ENCODE assay signal across 19 cellular contexts in the genomic region with DNA sequence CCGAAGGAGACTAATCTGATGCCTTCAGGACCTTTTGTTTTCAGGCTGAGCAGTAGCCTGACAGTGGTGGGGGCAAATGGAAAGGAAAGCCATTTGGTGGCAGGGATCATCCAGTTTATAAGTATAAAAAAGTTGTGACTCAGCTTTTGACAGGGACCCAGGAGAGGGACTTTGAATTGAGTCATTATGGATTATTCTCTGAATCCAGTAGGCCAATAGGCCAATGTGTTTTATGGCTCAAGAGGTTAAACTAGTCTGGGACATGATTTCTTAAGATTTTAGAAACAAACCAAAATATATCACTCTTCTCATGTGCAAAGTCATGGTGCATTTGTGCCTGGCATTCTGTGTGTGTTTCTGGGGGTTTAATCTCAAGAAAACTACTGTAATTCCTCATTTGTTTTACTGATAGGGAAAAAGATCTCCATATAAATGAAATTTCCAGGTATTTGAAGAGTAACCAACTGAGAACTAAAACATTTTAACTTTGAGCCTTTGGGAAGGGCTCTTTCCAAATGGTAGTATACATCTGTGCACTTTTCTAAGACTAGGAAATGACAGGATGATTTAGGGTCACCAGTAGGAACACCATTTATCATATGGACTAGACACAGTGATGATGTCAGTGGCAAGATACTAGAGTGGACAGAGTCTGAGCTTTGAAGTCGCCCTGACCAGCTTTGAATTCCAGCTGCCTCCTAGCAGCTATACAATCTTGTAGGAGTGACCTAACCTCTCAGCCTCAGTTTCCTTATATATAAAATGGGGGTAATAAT.
"Had no signal": no experiment of that assay in that cellular context is flagged by ENCODE, and none has a peak within 500 bp of the region (broad histone marks: within the 10 kb centered on the region; RNA-seq: fewer than 3 reads in every experiment).

No MANE protein-coding gene starts in this region.

- H3K36me3 ChIP-seq: heart left ventricle, ovary, tibial nerve, uterus had no signal

- DNase-seq: activated CD4-positive, alpha-beta T cell treated with anti-CD3 and anti-CD28 coated beads, Interleukin-2, amount 50 U/mL, for 1 hour; activated CD4-positive, CD25-positive, alpha-beta regulatory T cell; activated CD8-positive, alpha-beta memory T cell treated with anti-CD3 and anti-CD28 coated beads for 24 hours; activated gamma-delta T cell treated with Interleukin-2 at 50 U/mL for 16 hours; amygdala; body of pancreas; caudate nucleus; foreskin melanocyte; heart left ventricle; immature natural killer cell; mesendoderm; ovary; stimulated activated CD4-positive, alpha-beta T cell treated with anti-CD3 and anti-CD28 coated beads, Interleukin-2, amount 100 ng/mL, for 48 hours; stimulated activated naive B cell treated with anti-CD40 and anti-IgM and Interleukin-4, amounts not matched to agents 10 μg/mL and 1 μg/mL and 100 μg/mL, for 72 hours; uterus had no signal

- H3K27me3 ChIP-seq: body of pancreas, heart left ventricle, ovary, tibial nerve, uterus had no signal

- ATAC-seq: body of pancreas; heart left ventricle; stimulated activated naive B cell treated with anti-CD40 and anti-IgM and Interleukin-4, amounts not matched to agents 10 μg/mL and 1 μg/mL and 100 μg/mL, for 72 hours had no signal

- H3K9me3 ChIP-seq: body of pancreas, heart left ventricle, ovary, tibial nerve, uterus had no signal

- H3K27ac ChIP-seq: body of pancreas, heart left ventricle, ovary, tibial nerve, uterus had no signal

- H3K4me3 ChIP-seq: body of pancreas, heart left ventricle, ovary, tibial nerve, uterus had no signal

- FAIRE-seq: colon, endometrium, TTC549 had no signal
